In the genomic region with DNA sequence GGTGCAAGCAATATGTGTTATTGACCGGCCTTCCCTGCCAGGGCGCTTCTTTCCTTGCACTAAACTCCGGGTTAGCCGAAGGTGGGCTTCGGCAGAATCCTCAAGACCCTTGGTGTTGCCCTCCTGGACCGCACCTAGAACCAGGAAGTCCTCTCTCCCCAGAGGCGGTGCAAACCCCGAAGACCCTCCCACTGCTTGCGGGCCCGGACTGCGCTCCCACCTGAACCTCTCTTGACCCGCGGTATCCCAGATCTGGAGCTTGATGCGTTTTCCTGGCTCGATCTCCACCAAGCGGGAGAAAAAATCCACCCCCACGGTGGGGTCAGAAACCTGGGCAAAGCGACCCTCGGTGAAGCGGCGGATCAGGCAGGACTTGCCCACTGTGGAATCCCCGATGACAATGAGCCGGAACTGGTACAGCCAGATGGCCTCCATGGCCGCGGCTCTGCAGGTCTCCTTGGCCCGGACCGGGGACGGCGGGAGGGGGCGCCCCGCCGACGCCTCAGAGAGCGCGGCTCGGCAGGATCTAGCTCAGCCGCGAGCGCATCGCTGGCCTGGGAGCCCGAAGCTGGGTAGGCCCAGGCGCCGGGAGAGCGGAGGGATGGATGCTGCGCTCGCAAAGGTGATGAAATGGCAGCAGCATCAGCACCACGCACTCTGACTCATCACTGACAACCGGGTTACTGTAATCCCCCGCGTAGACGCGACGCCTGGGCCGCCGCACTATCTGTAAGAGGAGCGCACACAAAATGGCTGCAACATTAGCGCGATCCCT, we compare ENCODE assay signal across 8 cellular contexts. TPM values are rescaled to one million over a fixed set of nuclear protein-coding genes. Genes with fewer than 3 reads are reported as not detected.
DNase-seq lines count a peak whose midpoint lies in the region; ATAC-seq, FAIRE-seq and TF ChIP-seq lines count a peak whose summit lies in the region.

RAB39B (minus strand) TSS at position 638 of the 775 bp plus-strand sequence; CDS start at position 435, 203 bp downstream.

- peak; percentile 81 for FAIRE-seq in endothelial cell of umbilical vein (lab: Jason Lieb, UNC)

- H3K4me1 ChIP-seq in endothelial cell of umbilical vein (ENCODE audit: control insufficient read depth, extremely low read depth, insufficient read depth, low read length), result no peaks in the 10 kb centered on the region
- no peaks in the 10 kb centered on the region for H3K4me1 ChIP-seq in mucosa of descending colon (ENCODE audit: low read depth)

- DNase-seq in BJ (ENCODE audit: low read depth) (no peak), NCI-H526 (lab: John Stamatoyannopoulos, UW) (peak; percentile 90 to 96), endothelial cell of umbilical vein (ENCODE audit: low read depth, low spot score) (peak; percentile 9), mucosa of descending colon (peak; percentile 43 to 77 (median 53))
- DNase-seq in activated CD8-positive, alpha-beta memory T cell treated with anti-CD3 and anti-CD28 coated beads, Interleukin-2, amount 50 U/mL, for 1 hour (ENCODE audit: extremely low read depth), result peak; percentile 32
- peak; percentile 50 for DNase-seq in stimulated activated CD8-positive, alpha-beta memory T cell treated with anti-CD3 and anti-CD28 coated beads, Interleukin-4, amount 100 ng/mL, for 24 hours (ENCODE audit: low read depth)

- H4K20me1 ChIP-seq in endothelial cell of umbilical vein (replicated peaks; ENCODE audit: control insufficient read depth, extremely low read depth, insufficient read depth, low read length), result no peaks in the 10 kb centered on the region

- dilution Hi-C loops in endothelial cell of umbilical vein (cut with MboI; ENCODE audit: extremely low pct_ligation_motif_present, low sequenced_read_pairs), result no loop called here

- H3K36me3 ChIP-seq in BJ (ENCODE audit: control insufficient read depth, insufficient read depth, low read length) (no peaks in the 10 kb centered on the region), endothelial cell of umbilical vein (ENCODE audit: control insufficient read depth in 2 of 2, extremely low read depth in 1 of 2, insufficient read depth in 2 of 2, low read length in 2 of 2) (no peaks in the 10 kb centered on the region), mucosa of descending colon (ENCODE audit: low read depth) (no peaks in the 10 kb centered on the region)

- H3K9ac ChIP-seq in endothelial cell of umbilical vein (replicated peaks; ENCODE audit: extremely low read depth, insufficient read depth, low read length), result no peak within 1 kb of the TSS

- H3K9me3 ChIP-seq in endothelial cell of umbilical vein (replicated peaks; ENCODE audit: control insufficient read depth, insufficient read depth, low read length), result no peaks in the 10 kb centered on the region
- no peaks in the 10 kb centered on the region for H3K9me3 ChIP-seq in mucosa of descending colon

- H3K9me1 ChIP-seq in endothelial cell of umbilical vein (replicated peaks; ENCODE audit: control insufficient read depth, extremely low read depth, insufficient read depth, low read length), result no peaks in the 10 kb centered on the region

- no TSS peak for BruUV-seq in endothelial cell of umbilical vein (replicated peaks; lab: Mats Ljungman, UMichigan)

- CTCF ChIA-PET in BJ (lab: Yijun Ruan, JAX) (no interaction called here), endothelial cell of umbilical vein (lab: Charles Lee) (no interaction called here)

- H3K27ac ChIP-seq in endothelial cell of umbilical vein (ENCODE audit: insufficient read depth, low read depth, low read length), result no peak within 1 kb of the TSS

- H2AFZ ChIP-seq in endothelial cell of umbilical vein (ENCODE audit: low read depth, low read length), result no peak within 1 kb of the TSS

- H3K4me3 ChIP-seq in BJ (ENCODE audit: low read depth, low read length) (peak within 1 kb of the TSS; percentile 23), endothelial cell of umbilical vein (replicated peaks in 1 of 3; ENCODE audit: insufficient read depth in 1 of 3, low read depth in 1 of 3, low read length in 3 of 3) (no peak within 1 kb of the TSS), mucosa of descending colon (no peak within 1 kb of the TSS)

- POLR2A ChIA-PET in BJ (lab: Charles Lee) (no interaction called here), endothelial cell of umbilical vein (lab: Charles Lee) (no interaction called here)

- H3K27me3 ChIP-seq in BJ (ENCODE audit: control insufficient read depth, insufficient read depth, low read length) (0 out of 2 replicates have a peak, but pooled peaks cover 2% of the 10 kb centered on the region), endothelial cell of umbilical vein (ENCODE audit: control insufficient read depth in 2 of 2, insufficient read depth in 2 of 2, low read length in 2 of 2) (peaks cover 3 to 4% of the 10 kb centered on the region in 2 experiments)

- H3K79me2 ChIP-seq in endothelial cell of umbilical vein (ENCODE audit: control insufficient read depth, insufficient read depth, low read length), result no peaks in the 10 kb centered on the region

- no peak for TF ChIP-seq CTCF in BJ (IDR thresholded peaks at IDR 0.05; ENCODE audit: insufficient read depth, low read depth, low read length)
- TF ChIP-seq CTCF in endothelial cell of umbilical vein (IDR thresholded peaks at IDR 0.05; ENCODE audit: extremely low read depth in 1 of 2, insufficient read depth in 1 of 2, low read depth in 1 of 2, low read length in 2 of 2), result no peak
- no peak for TF ChIP-seq CTCF in mucosa of descending colon (IDR thresholded peaks at IDR 0.05)

- intact Hi-C loops in endothelial cell of umbilical vein (cut with micrococcal nuclease), result no loop called here
- intact Hi-C loops in mucosa of descending colon (cut with DNase I, micrococcal nuclease), result no loop called here

- no peak within 1 kb of the TSS for H3K4me2 ChIP-seq in endothelial cell of umbilical vein (ENCODE audit: insufficient read depth, low read length)

- peak; percentile 94 for ATAC-seq in GM19035 (IDR thresholded peaks at IDR 0.05; ENCODE audit: unreplicated experiment)
- peak; percentile 92 for ATAC-seq in HG03354 (IDR thresholded peaks at IDR 0.05; ENCODE audit: poor library complexity, severe bottlenecking, unreplicated experiment)
- ATAC-seq in mucosa of descending colon, result peak; percentile 93

- TF ChIP-seq POLR2A in endothelial cell of umbilical vein (IDR thresholded peaks at IDR 0.05; ENCODE audit: low read depth, low read length), result no peak

TF ChIP-seq in endothelial cell of umbilical vein, 7 proteins besides CTCF, POLR2A, EP300 and RAD21:
- no peak for TF ChIP-seq GATA2 (IDR thresholded peaks at IDR 0.05; ENCODE audit: insufficient read depth, insufficient read length, low read depth, low read length)
- no peak for TF ChIP-seq MYC (IDR thresholded peaks at IDR 0.05; ENCODE audit: low read depth, low read length)
- TF ChIP-seq EZH2 (IDR thresholded peaks at IDR 0.05; ENCODE audit: borderline replicate concordance, low read depth, low read length, severe bottlenecking), result no peak
- TF ChIP-seq FOS (IDR thresholded peaks at IDR 0.05; ENCODE audit: borderline replicate concordance, insufficient read depth, low read length), result peak; percentile 36
- TF ChIP-seq MAX (IDR thresholded peaks at IDR 0.05; ENCODE audit: insufficient read depth, insufficient read length), result no peak
- no peak for TF ChIP-seq JUN (IDR thresholded peaks at IDR 0.05; ENCODE audit: borderline replicate concordance, insufficient read depth, insufficient read length, low read depth)

RNA-seq across cellular contexts. Expression of gene RAB39B, which starts in this region (rescaled TPM):
- polyA plus RNA-seq in BJ (2011; rRNA removed) (0.26 and 0.29 TPM in 2 replicates), endothelial cell of umbilical vein (not detected in 2 replicates)
- polyA minus RNA-seq in BJ (2011; rRNA and poly(A)+ RNA removed), result 0.09 TPM in 1 of 2 replicates, not detected in the other
- total RNA-seq in endothelial cell of umbilical vein (not detected in 2 replicates), mucosa of descending colon (under 1 TPM; 0.17 to 0.79 (median 0.27) TPM)
- not detected in 2 replicates for polyA plus RNA-seq in endothelial cell of umbilical vein (2011; cell fraction: cytosol; rRNA removed)
- not detected in 2 replicates for polyA plus RNA-seq in endothelial cell of umbilical vein (2011; cell fraction: nucleus; rRNA removed)
- not detected in 2 replicates for polyA plus RNA-seq in endothelial cell of umbilical vein (2012)
- not detected in 2 replicates for polyA minus RNA-seq in endothelial cell of umbilical vein
- not detected for polyA minus RNA-seq in endothelial cell of umbilical vein (2011; cell fraction: cytosol; rRNA and poly(A)+ RNA removed)
- not detected in 2 replicates for polyA minus RNA-seq in endothelial cell of umbilical vein (2011; cell fraction: nucleus; rRNA and poly(A)+ RNA removed)

Comparison
In these comparisons a context has a peak if more than half of its experiments do, and no peak if none do; other contexts are left out.
1. Peak in DNase-seq in endothelial cell of umbilical vein; RNA of the gene not detected or under 1 TPM.
2. Peak in DNase-seq and ATAC-seq in mucosa of descending colon; RNA of the gene not detected or under 1 TPM.